Comparison of ENCODE assay signal across 30 cellular contexts in the genomic region with DNA sequence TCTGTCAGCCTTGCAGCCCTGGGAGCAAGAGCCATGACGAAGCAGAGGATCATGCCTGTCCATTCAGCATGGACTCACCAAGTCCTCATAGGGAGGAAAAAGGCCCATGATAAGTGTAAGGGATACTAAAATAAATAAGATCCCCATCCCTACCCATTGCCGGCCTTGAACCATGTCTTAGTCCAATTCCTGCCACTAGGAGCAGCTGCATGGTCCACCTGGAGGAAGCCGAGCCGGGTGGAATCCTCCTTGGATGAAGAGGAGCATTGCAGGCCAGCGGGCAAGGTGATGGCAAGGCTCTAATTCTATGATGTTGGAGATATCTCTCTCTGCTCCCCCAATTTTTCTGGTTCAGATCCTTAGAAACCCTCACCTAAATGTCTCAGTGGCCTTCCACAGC. TPM values are rescaled to one million over a fixed set of nuclear protein-coding genes. Genes with fewer than 3 reads are reported as not detected.
"Had no signal": no experiment of that assay in that cellular context is flagged by ENCODE, and none has a peak within 500 bp of the region (broad histone marks: within the 10 kb centered on the region; RNA-seq: fewer than 3 reads in every experiment).

No MANE protein-coding gene starts in this region.

- H3K4me1 ChIP-seq: breast epithelium had no signal

- H3K4me3 ChIP-seq: breast epithelium, SK-N-MC had no signal

- DNase-seq: activated CD4-positive, alpha-beta memory T cell treated with anti-CD3 and anti-CD28 coated beads, Interleukin-2, amount 10 ng/mL, durations not matched to agents 7 days and 5 days; activated CD4-positive, alpha-beta T cell treated with anti-CD3 and anti-CD28 coated beads for 36 hours; activated CD4-positive, alpha-beta T cell treated with anti-CD3 and anti-CD28 coated beads, Interleukin-2, amount 50 U/mL, for 1 hour; activated gamma-delta T cell treated with Interleukin-2 at 50 U/mL for 16 hours; activated naive CD4-positive, alpha-beta T cell treated with anti-CD3 and anti-CD28 coated beads, Interleukin-2, amount 50 U/mL, for 16 hours; activated T-cell treated with anti-CD3 and anti-CD28 coated beads for 4 hours; activated T-cell treated with anti-CD3 and anti-CD28 coated beads, Interleukin-2, amount 50 U/mL, for 48 hours; aorta; caudate nucleus; Karpas-422; MM.1S; NCI-H1105; NCI-H1436; NCI-H1694 treated with DMSO at 0.1 percent for 48 hours; NCI-H2081; NCI-H526 treated with DMSO at 0.1 percent for 48 hours; NCI-H82; RPMI8226; T-helper 1 cell had no signal

- H3K27ac ChIP-seq: breast epithelium, SK-N-MC, VCaP had no signal

- H3K9me3 ChIP-seq: breast epithelium had no signal

- H3K4me1 Mint-ChIP-seq: activated CD4-positive, alpha-beta memory T cell treated with anti-CD3 and anti-CD28 coated beads, Interleukin-2, amount 10 ng/mL, durations not matched to agents 7 days and 5 days had no signal

- H3K27ac Mint-ChIP-seq: activated CD4-positive, alpha-beta memory T cell treated with anti-CD3 and anti-CD28 coated beads, Interleukin-2, amount 10 ng/mL, durations not matched to agents 7 days and 5 days; activated CD4-positive, alpha-beta T cell treated with anti-CD3 and anti-CD28 coated beads for 36 hours; activated T-helper 2 cell treated with anti-CD3 and anti-CD28 coated beads, Interferon-gamma antibody, Interleukin-2, Interleukin-4, amounts not matched to agents 10 μg/mL and 5 μg/mL and 100 μg/mL, durations not matched to agents 14 hours and 24 hours and 36 hours had no signal

- H3K9me3 Mint-ChIP-seq: activated CD4-positive, alpha-beta memory T cell treated with anti-CD3 and anti-CD28 coated beads, Interleukin-2, amount 10 ng/mL, durations not matched to agents 7 days and 5 days; activated T-helper 2 cell treated with anti-CD3 and anti-CD28 coated beads, Interferon-gamma antibody, Interleukin-2, Interleukin-4, amounts not matched to agents 10 μg/mL and 5 μg/mL and 100 μg/mL, durations not matched to agents 14 hours and 24 hours and 36 hours had no signal

- H3K4me3 Mint-ChIP-seq: activated CD4-positive, alpha-beta memory T cell treated with anti-CD3 and anti-CD28 coated beads, Interleukin-2, amount 10 ng/mL, durations not matched to agents 7 days and 5 days; activated CD4-positive, alpha-beta T cell treated with anti-CD3 and anti-CD28 coated beads for 36 hours had no signal

- H3K36me3 ChIP-seq: breast epithelium had no signal

- ATAC-seq: activated CD4-positive, alpha-beta T cell treated with anti-CD3 and anti-CD28 coated beads for 36 hours; Panc1; Right ventricle myocardium inferior had no signal

RNA-seq across cellular contexts. Expression of a gene that starts 38.7 kb away (rescaled TPM):
- total RNA-seq: activated CD4-positive, alpha-beta memory T cell treated with anti-CD3 and anti-CD28 coated beads, Interleukin-2, amount 10 ng/mL, durations not matched to agents 7 days and 5 days; activated CD4-positive, alpha-beta T cell treated with anti-CD3 and anti-CD28 coated beads for 36 hours; activated CD8-positive, alpha-beta memory T cell treated with anti-CD3 and anti-CD28 coated beads for 36 hours; activated T-helper 2 cell treated with anti-CD3 and anti-CD28 coated beads, Interferon-gamma antibody, Interleukin-2, Interleukin-4, amounts not matched to agents 10 μg/mL and 5 μg/mL and 100 μg/mL, durations not matched to agents 14 hours and 24 hours and 36 hours; chondrocyte; NCI-H460; OCI-LY7; Right ventricle myocardium inferior; T-helper 2 cell treated with Interferon-gamma antibody and Interleukin-4, amounts not matched to agents 100 ng/mL and 5 ng/mL, for 36 hours had no signal
- polyA plus RNA-seq: aorta had no signal
